ENCODE assay signal across 1 cellular context in genomic region chr11:112057170-112057569, GRCh38.
TF ChIP-seq lines count a peak whose summit lies in the region.

No MANE protein-coding gene starts in this region.

TF ChIP-seq in HCT116, 20 proteins besides CTCF, POLR2A, EP300 and RAD21:
- no peak for TF ChIP-seq JUND (IDR thresholded peaks at IDR 0.05)
- no peak for TF ChIP-seq ELF1 (IDR thresholded peaks at IDR 0.05; ENCODE audit: borderline replicate concordance, low read depth)
- TF ChIP-seq POLR2AphosphoS5 (IDR thresholded peaks at IDR 0.05; ENCODE audit: low read depth, low read length), result no peak
- no peak for TF ChIP-seq CBX3 (IDR thresholded peaks at IDR 0.05; ENCODE audit: low read depth)
- TF ChIP-seq EZH2phosphoT487 (IDR thresholded peaks at IDR 0.05; ENCODE audit: borderline replicate concordance), result no peak
- no peak for TF ChIP-seq EZH2 (IDR thresholded peaks at IDR 0.05)
- no peak for TF ChIP-seq SIN3A (IDR thresholded peaks at IDR 0.05; ENCODE audit: low read depth)
- no peak for TF ChIP-seq EGR1 (IDR thresholded peaks at IDR 0.05; ENCODE audit: low read depth)
- no peak for TF ChIP-seq CEBPB (IDR thresholded peaks at IDR 0.05; ENCODE audit: low read depth)
- no peak for TF ChIP-seq REST (IDR thresholded peaks at IDR 0.05; ENCODE audit: low read depth)
- TF ChIP-seq SRF (IDR thresholded peaks at IDR 0.05; ENCODE audit: low read depth), result no peak
- no peak for TF ChIP-seq YY1 (IDR thresholded peaks at IDR 0.05; ENCODE audit: extremely low read depth, insufficient replicate concordance, low read depth, low read length)
- TF ChIP-seq SP1 (IDR thresholded peaks at IDR 0.05; ENCODE audit: low read depth), result no peak
- no peak for TF ChIP-seq ZNF274 (IDR thresholded peaks at IDR 0.05; ENCODE audit: low read depth, low read length)
- no peak for TF ChIP-seq FOSL1 (IDR thresholded peaks at IDR 0.05; ENCODE audit: low read depth)
- TF ChIP-seq MAX (IDR thresholded peaks at IDR 0.05), result no peak
TF ChIP-seq in HCT116: peak in this region for 0.
